In the genomic region with DNA sequence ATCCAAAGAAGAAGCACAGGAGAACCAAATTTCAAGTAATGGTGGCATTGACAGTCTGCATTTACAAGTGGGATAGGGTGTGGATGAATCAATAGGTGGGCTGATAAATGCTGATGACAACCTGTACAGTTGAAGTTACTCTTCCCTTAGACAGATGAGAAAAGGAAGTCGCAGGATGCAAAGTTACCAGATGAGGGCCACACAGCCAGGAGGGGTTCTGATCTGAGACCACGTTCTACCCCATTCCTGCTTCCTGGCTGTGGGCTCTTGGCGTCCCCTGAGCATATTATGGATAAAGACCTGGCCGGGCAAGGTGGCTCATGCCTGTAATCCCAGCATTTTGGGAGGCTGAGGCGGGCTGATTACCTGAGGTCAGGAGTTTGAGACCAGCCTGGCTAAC, we compare ENCODE assay signal across 26 cellular contexts.
"Had no signal": no experiment of that assay in that cellular context is flagged by ENCODE, and none has a peak within 500 bp of the region (broad histone marks: within the 10 kb centered on the region; RNA-seq: fewer than 3 reads in every experiment).

No MANE protein-coding gene starts in this region.

- H3K27ac ChIP-seq: dorsolateral prefrontal cortex, esophagus muscularis mucosa, foreskin keratinocyte, gastroesophageal sphincter, heart left ventricle, hepatocyte, left lung, neural progenitor cell, stomach, thyroid gland, vagina had no signal

- H3K36me3 ChIP-seq: esophagus muscularis mucosa, gastroesophageal sphincter, heart left ventricle, left lung, neural progenitor cell, stomach, thyroid gland, vagina had no signal

- H3K4me3 Mint-ChIP-seq: mesothelial cell of epicardium; naive thymus-derived CD4-positive, alpha-beta T cell; nephron; neural progenitor cell had no signal

- H3K4me1 Mint-ChIP-seq: mesothelial cell of epicardium, nephron, neural progenitor cell had no signal

- H3K27ac Mint-ChIP-seq: mesothelial cell of epicardium; naive thymus-derived CD4-positive, alpha-beta T cell; nephron; neural progenitor cell had no signal

- H3K9me3 ChIP-seq: thyroid gland had no signal

- H3K4me1 ChIP-seq: foreskin keratinocyte, gastroesophageal sphincter, left lung, stomach, thyroid gland, vagina had no signal

- H3K36me3 Mint-ChIP-seq: neural progenitor cell had no signal

- ATAC-seq: foreskin keratinocyte; gastroesophageal sphincter; heart left ventricle; left cardiac atrium; left lung; naive thymus-derived CD4-positive, alpha-beta T cell; sciatic nerve had no signal

- H3K27me3 ChIP-seq: dorsolateral prefrontal cortex, esophagus muscularis mucosa, foreskin keratinocyte, gastroesophageal sphincter, heart left ventricle, hepatocyte, left lung, neural progenitor cell, stomach, thyroid gland, vagina had no signal

- DNase-seq: dorsolateral prefrontal cortex; effector CD4-positive, alpha-beta T cell; foreskin keratinocyte; heart left ventricle; left cardiac atrium; left lung; mesenchymal stem cell; naive thymus-derived CD4-positive, alpha-beta T cell; posterior cingulate gyrus; stimulated activated CD4-positive, alpha-beta T cell treated with anti-CD3 and anti-CD28 coated beads, Interleukin-12 subunit alpha, Interleukin-12 subunit beta, amount 100 ng/mL, for 4 hours; stimulated activated CD4-positive, alpha-beta T cell treated with anti-CD3 and anti-CD28 coated beads, Interleukin-1b, Interleukin-23, amount 100 ng/mL, for 48 hours; stimulated activated CD4-positive, alpha-beta T cell treated with anti-CD3 and anti-CD28 coated beads, Interleukin-4, amount 100 ng/mL, for 1 hour; stimulated activated CD8-positive, alpha-beta memory T cell treated with anti-CD3 and anti-CD28 coated beads, Interleukin-4, amount 100 ng/mL, for 48 hours; stimulated activated naive CD4-positive, alpha-beta T cell treated with Interleukin-2 at 50 U/mL for 16 hours; stomach; thyroid gland; trophoblast cell had no signal

- H3K4me3 ChIP-seq: dorsolateral prefrontal cortex, esophagus muscularis mucosa, gastroesophageal sphincter, heart left ventricle, hepatocyte, left lung, neural progenitor cell, smooth muscle cell, stomach, thyroid gland, vagina had no signal
